ENCODE assay signal across 8 cellular contexts in genomic region chr5:71455427-71456361, GRCh38. TPM values are rescaled to one million over a fixed set of nuclear protein-coding genes. Genes with fewer than 3 reads are reported as not detected.
DNase-seq lines count a peak whose midpoint lies in the region; ATAC-seq and TF ChIP-seq lines count a peak whose summit lies in the region.

BDP1 (plus strand) TSS chr5:71455651; CDS start chr5:71455878, 227 bp downstream.

- ATAC-seq in HG02763 (IDR thresholded peaks at IDR 0.05; ENCODE audit: unreplicated experiment) (peak; percentile 96), Right ventricle myocardium inferior (peak; percentile 97)

- WGBS in ovary, 3 donors, result 0 to 1% (median 0%) methylated on average over 49 to 50 of the region's 50 CpGs
- 0 to 2% methylated on average over 29 to 40 of the region's 50 CpGs for WGBS in thyroid gland, 2 donors

- DNase-seq in NCI-H1417 (lab: John Stamatoyannopoulos, UW) (peak; percentile 89 to 95 (median 95)), SW 1271 (lab: John Stamatoyannopoulos, UW) (peak; percentile 80 to 94), Right ventricle myocardium inferior (ENCODE audit: missing footprints) (peak; percentile 98), ovary (peak; percentile 95 to 99 (median 97)), thyroid gland (peak; percentile 97)
- DNase-seq in activated naive CD8-positive, alpha-beta T cell treated with anti-CD3 and anti-CD28 coated beads, Interleukin-2, amount 50 U/mL, for 16 hours (ENCODE audit: low read depth, low spot score), result peak; percentile 94

- no peak for TF ChIP-seq EP300 in ovary (IDR thresholded peaks at IDR 0.05)

- peak within 1 kb of the TSS; percentile 33 to 85 for H3K27ac ChIP-seq in ovary
- H3K27ac ChIP-seq in thyroid gland, result peak within 1 kb of the TSS; percentile 91 to 93 (median 91)

- H3K27me3 ChIP-seq in ovary (no peaks in the 10 kb centered on the region), thyroid gland (no peaks in the 10 kb centered on the region)

- TF ChIP-seq POLR2A in ovary (IDR thresholded peaks at IDR 0.05), result peak; percentile 68
- peak in 1 of 2 donors; percentile 76 for TF ChIP-seq POLR2A in thyroid gland (IDR thresholded peaks at IDR 0.05)

- H3K4me1 ChIP-seq in ovary (ENCODE audit: insufficient read depth), result peaks cover 1% of the 10 kb centered on the region
- H3K4me1 ChIP-seq in thyroid gland, result peaks cover 6 to 10% of the 10 kb centered on the region in 2 donors

- TF ChIP-seq CTCF in GM12873 (IDR thresholded peaks at IDR 0.05; ENCODE audit: insufficient read depth, low read depth, low read length, missing control alignments) (peak; percentile 55), ovary (IDR thresholded peaks at IDR 0.05) (no peak), thyroid gland (IDR thresholded peaks at IDR 0.05) (peak in 4 of 6 experiments; percentile 24 to 50 (median 34))

- H3K9me3 ChIP-seq in ovary, result no peaks in the 10 kb centered on the region
- H3K9me3 ChIP-seq in thyroid gland, result no peaks in the 10 kb centered on the region

- H3K4me3 ChIP-seq in ovary (peak within 1 kb of the TSS; percentile 59), thyroid gland (replicated peaks in 1 of 3) (peak within 1 kb of the TSS; percentile 55 to 75 (median 70))

- intact Hi-C loops in Right ventricle myocardium inferior (cut with DNase I), result no loop called here
- intact Hi-C loops in ovary (cut with DNase I), result no loop called here
- intact Hi-C loops in thyroid gland (cut with DNase I), result no loop called here

- H3K36me3 ChIP-seq in ovary (no peaks in the 10 kb centered on the region), thyroid gland (peaks cover 14 to 15% of the 10 kb centered on the region in 2 donors)

RNA-seq across cellular contexts. Expression of gene BDP1, which starts in this region (rescaled TPM):
- 13.8 TPM for total RNA-seq in Right ventricle myocardium inferior
- 10 to 100 TPM; 22.1 to 41.6 (median 25.1) TPM for total RNA-seq in ovary
- polyA plus RNA-seq in ovary, result 10 to 100 TPM in 1 of 2 donors, 1 to 10 TPM in 1; 8.6 to 12.9 TPM
- 10 to 100 TPM; 41.8 to 75.3 (median 52.9) TPM for total RNA-seq in thyroid gland

Comparison
In these comparisons a context has a peak if more than half of its experiments do, and no peak if none do; other contexts are left out.
1. Peak in every context shown above with its lines: DNase-seq, ATAC-seq, H3K4me3 ChIP-seq and H3K27ac ChIP-seq.
2. CTCF ChIP-seq: peak in GM12873 (single experiment) and thyroid gland (4 of 6); none in ovary (0 of 3).